8 cellular contexts compared by ENCODE assay signal in genomic region chr1:51728611-51729155, GRCh38.
A peak's percentile ranks its signal among the peaks of the same experiment; 100 is the strongest.
DNase-seq lines count a peak whose midpoint lies in the region; ATAC-seq, FAIRE-seq and TF ChIP-seq lines count a peak whose summit lies in the region.

No MANE protein-coding gene starts in this region.

- H3K4me3 Mint-ChIP-seq in activated naive CD4-positive, alpha-beta T cell treated with anti-CD3 and anti-CD28 coated beads, Interleukin-2, amount 10 ng/mL, durations not matched to agents 7 days and 5 days, result peak overlapping the region; percentile 89
- H3K4me3 Mint-ChIP-seq in activated naive CD8-positive, alpha-beta T cell treated with anti-CD3 and anti-CD28 coated beads, Interleukin-2, amount 50 U/mL, for 24 hours, result peak overlapping the region; percentile 84

- CTCF ChIA-PET in activated naive CD4-positive, alpha-beta T cell treated with anti-CD3 and anti-CD28 coated beads, Interleukin-2, amount 10 ng/mL, durations not matched to agents 7 days and 5 days (lab: Charles Lee), result interaction anchor here (1.9 kb wide), 1 partner anchor 40 kb away, joined by 4 read pairs; no protein-coding TSS in a partner anchor
- CTCF ChIA-PET in HepG2 (lab: Yijun Ruan, JAX; ENCODE audit: low intra/inter-chr PET ratio, low total read pairs), result no interaction called here

- POLR2A ChIA-PET in HepG2 (lab: Yijun Ruan, JAX), result interaction anchor here (0.7 to 2.4 kb wide), 12 partner anchors 10 to 141 kb away, joined by 3 to 24 read pairs (median 6); no protein-coding TSS in a partner anchor

- TF ChIP-seq EP300 in HepG2 (IDR thresholded peaks at IDR 0.05; ENCODE audit: low read depth in 2 of 2, low read length in 2 of 2) (no peak), HepG2 (CRISPR knock-in tag; IDR thresholded peaks at IDR 0.05; ENCODE audit: borderline replicate concordance) (no peak), upper lobe of left lung (IDR thresholded peaks at IDR 0.05) (no peak)

- no peaks in the 10 kb centered on the region for H3K9me3 ChIP-seq in HepG2 (ENCODE audit: low read length)
- H3K9me3 ChIP-seq in upper lobe of left lung, result no peaks in the 10 kb centered on the region

- H3K36me3 ChIP-seq in HepG2 (replicated peaks in 1 of 2; ENCODE audit: control insufficient read depth in 1 of 2, insufficient read depth in 2 of 2, low read length in 2 of 2), result no peaks in the 10 kb centered on the region
- H3K36me3 ChIP-seq in upper lobe of left lung, result no peaks in the 10 kb centered on the region

- in situ Hi-C loops in HepG2 (cut with HindIII; ENCODE audit: extremely low pct_ligation_motif_present, low pct_unique_long_range_greater_than_20kb), result loop anchor here (5.0 kb wide), 1 partner anchor 36 kb away; no protein-coding TSS in a partner anchor

- TSS peak; percentile 99 for BruUV-seq in HepG2 (replicated peaks; lab: Mats Ljungman, UMichigan)

- peak overlapping the region; percentile 91 for H3K27ac Mint-ChIP-seq in activated naive CD4-positive, alpha-beta T cell treated with anti-CD3 and anti-CD28 coated beads, Interleukin-2, amount 10 ng/mL, durations not matched to agents 7 days and 5 days
- H3K27ac Mint-ChIP-seq in activated naive CD8-positive, alpha-beta T cell treated with anti-CD3 and anti-CD28 coated beads, Interleukin-2, amount 50 U/mL, for 24 hours, result peak overlapping the region; percentile 73

- no peaks in the 10 kb centered on the region for H3K36me3 Mint-ChIP-seq in activated naive CD4-positive, alpha-beta T cell treated with anti-CD3 and anti-CD28 coated beads, Interleukin-2, amount 10 ng/mL, durations not matched to agents 7 days and 5 days
- no peaks in the 10 kb centered on the region for H3K36me3 Mint-ChIP-seq in activated naive CD8-positive, alpha-beta T cell treated with anti-CD3 and anti-CD28 coated beads, Interleukin-2, amount 50 U/mL, for 24 hours (ENCODE audit: low read depth)

- H3K27me3 Mint-ChIP-seq in activated naive CD4-positive, alpha-beta T cell treated with anti-CD3 and anti-CD28 coated beads, Interleukin-2, amount 10 ng/mL, durations not matched to agents 7 days and 5 days, result no peaks in the 10 kb centered on the region
- H3K27me3 Mint-ChIP-seq in activated naive CD8-positive, alpha-beta T cell treated with anti-CD3 and anti-CD28 coated beads, Interleukin-2, amount 50 U/mL, for 24 hours, result no peaks in the 10 kb centered on the region

- peak overlapping the region; percentile 82 for H3K9ac ChIP-seq in HepG2 (ENCODE audit: insufficient read depth, low read depth, low read length)

- no peak for DNase-seq in activated naive CD4-positive, alpha-beta T cell treated with anti-CD3 and anti-CD28 coated beads, Interleukin-2, amount 10 ng/mL, durations not matched to agents 7 days and 5 days
- DNase-seq in activated naive CD4-positive, alpha-beta T cell (lab: John Stamatoyannopoulos, UW), result no peak
- DNase-seq in activated naive CD8-positive, alpha-beta T cell treated with anti-CD3 and anti-CD28 coated beads, Interleukin-2, amount 50 U/mL, for 24 hours, result no peak
- no peak for DNase-seq in HepG2 (ENCODE audit: low spot score)
- DNase-seq in upper lobe of left lung, result peak in 1 of 2 donors; percentile 57
- DNase-seq in foreskin melanocyte, result no peak
- DNase-seq in cerebellar cortex (ENCODE audit: low spot score), result no peak
- no peak for DNase-seq in effector CD8-positive, alpha-beta T cell (lab: John Stamatoyannopoulos, UW)

- peaks cover 38% of the 10 kb centered on the region for H3K79me2 ChIP-seq in HepG2 (ENCODE audit: insufficient read depth, low read length)

- no peaks in the 10 kb centered on the region; a peak in 1 of 5 replicates for H3K27me3 ChIP-seq in HepG2 (ENCODE audit: control insufficient read depth in 1 of 2, insufficient read depth in 2 of 2, low read length in 2 of 2)
- H3K27me3 ChIP-seq in upper lobe of left lung, result no peaks in the 10 kb centered on the region

- H3K9me3 Mint-ChIP-seq in activated naive CD4-positive, alpha-beta T cell treated with anti-CD3 and anti-CD28 coated beads, Interleukin-2, amount 10 ng/mL, durations not matched to agents 7 days and 5 days, result no peaks in the 10 kb centered on the region
- H3K9me3 Mint-ChIP-seq in activated naive CD8-positive, alpha-beta T cell treated with anti-CD3 and anti-CD28 coated beads, Interleukin-2, amount 50 U/mL, for 24 hours, result no peaks in the 10 kb centered on the region

- H3K4me3 ChIP-seq in HepG2 (replicated peaks in 1 of 3; ENCODE audit: insufficient read depth in 1 of 3, low read depth in 2 of 3, low read length in 3 of 3), result peak overlapping the region; percentile 85 to 89 (median 87)
- peak overlapping the region; percentile 67 to 77 (median 73) for H3K4me3 ChIP-seq in upper lobe of left lung

- no peak for TF ChIP-seq RAD21 in HepG2 (CRISPR knock-in tag; IDR thresholded peaks at IDR 0.05)

- TF ChIP-seq CTCF in HepG2 (CRISPR knock-in tag; IDR thresholded peaks at IDR 0.05), result no peak
- no peak for TF ChIP-seq CTCF in upper lobe of left lung (IDR thresholded peaks at IDR 0.05)

- H3K27ac ChIP-seq in HepG2 (ENCODE audit: extremely low read length, insufficient read depth, low read length) (peak overlapping the region; percentile 80), upper lobe of left lung (peak overlapping the region in 1 of 4 donors; percentile 89)

- 71% methylated on average over 12 of the region's 12 CpGs for WGBS in HepG2 (ENCODE audit: low lambda C conversion rate)
- 47 to 53% methylated on average over 12 of the region's 12 CpGs for WGBS in upper lobe of left lung, 2 donors

- H3K4me1 ChIP-seq in HepG2 (ENCODE audit: insufficient read depth, low read length) (peaks cover 46% of the 10 kb centered on the region), upper lobe of left lung (peaks cover 18 to 33% (median 24%) of the 10 kb centered on the region in 4 donors)

- H3K4me2 ChIP-seq in HepG2 (ENCODE audit: low read depth, low read length), result peak overlapping the region; percentile 89

- peaks cover 12% of the 10 kb centered on the region for H4K20me1 ChIP-seq in HepG2 (ENCODE audit: insufficient read depth, low read length)

- ATAC-seq in activated naive CD8-positive, alpha-beta T cell treated with anti-CD3 and anti-CD28 coated beads, Interleukin-2, amount 50 U/mL, for 24 hours, result no peak
- ATAC-seq in HepG2 (no peak), upper lobe of left lung (ENCODE audit: low FRiP score in 2 of 2) (no peak)

- intact Hi-C loops in HepG2 (cut with micrococcal nuclease; ENCODE audit: unreplicated experiment), result loop anchor here (1.0 kb wide), 1 partner anchor 38 kb away; no protein-coding TSS in a partner anchor

- H2AFZ ChIP-seq in HepG2 (ENCODE audit: low read length), result no peak overlapping the region

- TF ChIP-seq POLR2A in HepG2 (IDR thresholded peaks at IDR 0.05; ENCODE audit: insufficient read depth in 1 of 2, low read depth in 2 of 2, low read length in 2 of 2) (no peak), upper lobe of left lung (IDR thresholded peaks at IDR 0.05) (no peak)

- H3K4me1 Mint-ChIP-seq in activated naive CD4-positive, alpha-beta T cell treated with anti-CD3 and anti-CD28 coated beads, Interleukin-2, amount 10 ng/mL, durations not matched to agents 7 days and 5 days, result peaks cover 30% of the 10 kb centered on the region
- peaks cover 40% of the 10 kb centered on the region for H3K4me1 Mint-ChIP-seq in activated naive CD8-positive, alpha-beta T cell treated with anti-CD3 and anti-CD28 coated beads, Interleukin-2, amount 50 U/mL, for 24 hours

- no peak for FAIRE-seq in HepG2 (lab: Jason Lieb, UNC)

TF ChIP-seq in HepG2, 621 proteins besides CTCF, POLR2A, EP300 and RAD21 (continues in another document):
- no peak for TF ChIP-seq ZNF276 (CRISPR knock-in tag; IDR thresholded peaks at IDR 0.05; ENCODE audit: low read depth)
- no peak for TF ChIP-seq ETS1 (CRISPR knock-in tag; IDR thresholded peaks at IDR 0.05)
- no peak for TF ChIP-seq HOXA5 (CRISPR knock-in tag; IDR thresholded peaks at IDR 0.05)
- no peak for TF ChIP-seq FOSL2 (CRISPR knock-in tag; IDR thresholded peaks at IDR 0.05)
- no peak for TF ChIP-seq ARHGAP35 (CRISPR knock-in tag; IDR thresholded peaks at IDR 0.05; ENCODE audit: borderline replicate concordance)
- TF ChIP-seq ZMAT3 (CRISPR knock-in tag; conservative IDR thresholded peaks at IDR 0.05), result 0 out of 2 replicates have a peak, but pooled peaks have one; percentile 13
- no peak for TF ChIP-seq ZZZ3 (CRISPR knock-in tag; IDR thresholded peaks at IDR 0.05; ENCODE audit: borderline replicate concordance)
- no peak for TF ChIP-seq ZNF230 (CRISPR knock-in tag; IDR thresholded peaks at IDR 0.05)
- TF ChIP-seq ZNF782 (CRISPR knock-in tag; IDR thresholded peaks at IDR 0.05; ENCODE audit: borderline replicate concordance), result no peak
- TF ChIP-seq ZBTB38 (CRISPR knock-in tag; IDR thresholded peaks at IDR 0.05), result peak; percentile 46; the same call in 1 of the 2 replicates
- TF ChIP-seq ZNF17 (CRISPR knock-in tag; IDR thresholded peaks at IDR 0.05), result no peak
- TF ChIP-seq SRF (IDR thresholded peaks at IDR 0.05; ENCODE audit: low read depth, low read length), result no peak
- TF ChIP-seq ZNF850 (CRISPR knock-in tag; conservative IDR thresholded peaks at IDR 0.05), result no peak
